Comparison of ENCODE assay signal across 8 cellular contexts in genomic region chr16:22299036-22299435, GRCh38. TPM values are rescaled to one million over a fixed set of nuclear protein-coding genes. Genes with fewer than 3 reads are reported as not detected.
DNase-seq lines count a peak whose midpoint lies in the region; ATAC-seq, FAIRE-seq and TF ChIP-seq lines count a peak whose summit lies in the region.

No MANE protein-coding gene starts in this region.

- H3K27me3 ChIP-seq in HepG2 (ENCODE audit: control insufficient read depth in 1 of 2, insufficient read depth in 2 of 2, low read length in 2 of 2), result no peaks in the 10 kb centered on the region; a peak in 1 of 5 replicates
- H3K27me3 ChIP-seq in right lobe of liver, result no peaks in the 10 kb centered on the region

- intact Hi-C loops in HepG2 (cut with micrococcal nuclease; ENCODE audit: unreplicated experiment), result no loop called here
- intact Hi-C loops in right lobe of liver (cut with DNase I), result loop anchor here in 1 of 2 donors (5.0 kb wide), 1 partner anchor 97 kb away; no protein-coding TSS in a partner anchor
- intact Hi-C loops in CD14-positive monocyte (cut with micrococcal nuclease), result loop anchor here (5.0 to 10.0 kb wide), 2 partner anchors 297 to 644 kb away; partner anchors contain the start of genes IGSF6 (in 2 of the 2) and PDZD9 (in 2 of the 2)

- no peaks in the 10 kb centered on the region for H3K9me3 Mint-ChIP-seq in activated naive CD8-positive, alpha-beta T cell treated with anti-CD3 and anti-CD28 coated beads, Interleukin-2, amount 10 ng/mL, durations not matched to agents 7 days and 5 days
- H3K9me3 Mint-ChIP-seq in mesothelial cell of epicardium (no peaks in the 10 kb centered on the region), CD14-positive monocyte (peaks cover 0 to 2% (median 0%) of the 10 kb centered on the region in 7 donors)

- POLR2A ChIA-PET in HepG2 (lab: Yijun Ruan, JAX), result interaction anchor here (0.6 to 4.6 kb wide), 13 partner anchors 55 to 137 kb away, joined by 3 to 68 read pairs (median 5); partner anchors contain the start of genes CDR2 and EEF2K
- POLR2A ChIA-PET in activated naive CD8-positive, alpha-beta T cell treated with anti-CD3 and anti-CD28 coated beads, Interleukin-2, amount 10 ng/mL, durations not matched to agents 7 days and 5 days (lab: Charles Lee), result interaction anchor here (0.7 to 4.0 kb wide), 6 partner anchors 59 to 228 kb away, joined by 4 to 38 read pairs (median 6); partner anchors contain the start of gene EEF2K

- no peak for DNase-seq in HepG2 (ENCODE audit: low spot score)
- DNase-seq in right lobe of liver, result no peak
- DNase-seq in activated naive CD8-positive, alpha-beta T cell treated with anti-CD3 and anti-CD28 coated beads, Interleukin-2, amount 10 ng/mL, durations not matched to agents 7 days and 5 days, result no peak
- DNase-seq in mesothelial cell of epicardium (ENCODE audit: low spot score in 2 of 2, unreplicated experiment in 2 of 2), result no peak
- DNase-seq in GF-D8 (lab: John Stamatoyannopoulos, UW), result no peak
- DNase-seq in NCI-H2029 (lab: John Stamatoyannopoulos, UW), result no peak
- DNase-seq in CD14-positive monocyte (ENCODE audit: low spot score), result no peak
- no peak for DNase-seq in iPS-NIHi7 (ENCODE audit: extremely low spot score)

- H3K9ac ChIP-seq in HepG2 (ENCODE audit: insufficient read depth, low read depth, low read length), result no peak overlapping the region; the same call in 1 of the 2 replicates

- H3K27me3 Mint-ChIP-seq in activated naive CD8-positive, alpha-beta T cell treated with anti-CD3 and anti-CD28 coated beads, Interleukin-2, amount 10 ng/mL, durations not matched to agents 7 days and 5 days, result peaks cover 2% of the 10 kb centered on the region
- H3K27me3 Mint-ChIP-seq in mesothelial cell of epicardium (ENCODE audit: low read depth) (no peaks in the 10 kb centered on the region), CD14-positive monocyte (ENCODE audit: low read depth in 3 of 3) (peaks cover 0 to 2% (median 0%) of the 10 kb centered on the region in 3 donors)

- no peak for ATAC-seq in HepG2
- no peak for ATAC-seq in right lobe of liver
- ATAC-seq in activated naive CD8-positive, alpha-beta T cell treated with anti-CD3 and anti-CD28 coated beads, Interleukin-2, amount 10 ng/mL, durations not matched to agents 7 days and 5 days (ENCODE audit: low read depth), result no peak

- TF ChIP-seq EP300 in HepG2 (IDR thresholded peaks at IDR 0.05; ENCODE audit: low read depth in 2 of 2, low read length in 2 of 2) (no peak), HepG2 (CRISPR knock-in tag; IDR thresholded peaks at IDR 0.05; ENCODE audit: borderline replicate concordance) (no peak)

- H3K27ac Mint-ChIP-seq in activated naive CD8-positive, alpha-beta T cell treated with anti-CD3 and anti-CD28 coated beads, Interleukin-2, amount 10 ng/mL, durations not matched to agents 7 days and 5 days, result peak overlapping the region; percentile 95
- peak overlapping the region; percentile 99 for H3K27ac Mint-ChIP-seq in mesothelial cell of epicardium
- H3K27ac Mint-ChIP-seq in CD14-positive monocyte, result peak overlapping the region in 3 of 7 donors; percentile 92 to 95 (median 94)

- H3K4me2 ChIP-seq in HepG2 (ENCODE audit: low read depth, low read length), result peak overlapping the region; percentile 88

- H3K79me2 ChIP-seq in HepG2 (ENCODE audit: insufficient read depth, low read length), result peaks cover 57% of the 10 kb centered on the region

- H3K4me3 ChIP-seq in HepG2 (replicated peaks in 1 of 3; ENCODE audit: insufficient read depth in 1 of 3, low read depth in 2 of 3, low read length in 3 of 3) (peak overlapping the region in 2 of 3 experiments; percentile 92 to 94; a peak in 2 of 6 replicates), right lobe of liver (no peak overlapping the region)

- TF ChIP-seq POLR2A in HepG2 (IDR thresholded peaks at IDR 0.05; ENCODE audit: insufficient read depth in 1 of 2, low read depth in 2 of 2, low read length in 2 of 2) (no peak), right lobe of liver (IDR thresholded peaks at IDR 0.05) (no peak)

- peaks cover 32% of the 10 kb centered on the region for H3K4me1 Mint-ChIP-seq in activated naive CD8-positive, alpha-beta T cell treated with anti-CD3 and anti-CD28 coated beads, Interleukin-2, amount 10 ng/mL, durations not matched to agents 7 days and 5 days
- H3K4me1 Mint-ChIP-seq in mesothelial cell of epicardium, result peaks cover 10% of the 10 kb centered on the region
- H3K4me1 Mint-ChIP-seq in CD14-positive monocyte, result peaks cover 28% of the 10 kb centered on the region

- peaks cover 21 to 27% of the 10 kb centered on the region in 2 experiments for H3K36me3 ChIP-seq in HepG2 (replicated peaks in 1 of 2; ENCODE audit: control insufficient read depth in 1 of 2, insufficient read depth in 2 of 2, low read length in 2 of 2)
- H3K36me3 ChIP-seq in right lobe of liver, result peaks cover 0 to 7% (median under 1%) of the 10 kb centered on the region in 4 donors

- CTCF ChIA-PET in HepG2 (lab: Yijun Ruan, JAX; ENCODE audit: low intra/inter-chr PET ratio, low total read pairs), result interaction anchor here (1.7 kb wide), 1 partner anchor 95 kb away, joined by 3 read pairs; no protein-coding TSS in a partner anchor

- H2AFZ ChIP-seq in HepG2 (ENCODE audit: low read length), result no peak overlapping the region

- peaks cover 13% of the 10 kb centered on the region for H3K36me3 Mint-ChIP-seq in activated naive CD8-positive, alpha-beta T cell treated with anti-CD3 and anti-CD28 coated beads, Interleukin-2, amount 10 ng/mL, durations not matched to agents 7 days and 5 days
- H3K36me3 Mint-ChIP-seq in mesothelial cell of epicardium (peaks cover 10% of the 10 kb centered on the region), CD14-positive monocyte (peaks cover 21 to 33% of the 10 kb centered on the region in 2 donors)

- BruUV-seq in HepG2 (replicated peaks; lab: Mats Ljungman, UMichigan), result no TSS peak

- H3K27ac ChIP-seq in HepG2 (ENCODE audit: extremely low read length, insufficient read depth, low read length), result no peak overlapping the region
- H3K27ac ChIP-seq in right lobe of liver, result peak overlapping the region in 1 of 3 donors; percentile 99

- TF ChIP-seq CTCF in HepG2 (CRISPR knock-in tag; IDR thresholded peaks at IDR 0.05), result no peak
- no peak for TF ChIP-seq CTCF in right lobe of liver (IDR thresholded peaks at IDR 0.05)
- TF ChIP-seq CTCF in mesothelial cell of epicardium (IDR thresholded peaks at IDR 0.05; ENCODE audit: unreplicated experiment), result no peak
- TF ChIP-seq CTCF in CD14-positive monocyte (IDR thresholded peaks at IDR 0.05), result no peak

- in situ Hi-C loops in HepG2 (cut with HindIII; ENCODE audit: extremely low pct_ligation_motif_present, low pct_unique_long_range_greater_than_20kb), result loop anchor here (5.0 kb wide), 1 partner anchor 102 kb away; no protein-coding TSS in a partner anchor

- peak overlapping the region; percentile 93 for H3K4me3 Mint-ChIP-seq in activated naive CD8-positive, alpha-beta T cell treated with anti-CD3 and anti-CD28 coated beads, Interleukin-2, amount 10 ng/mL, durations not matched to agents 7 days and 5 days
- H3K4me3 Mint-ChIP-seq in mesothelial cell of epicardium (peak overlapping the region; percentile 94), CD14-positive monocyte (no peak overlapping the region)

- H4K20me1 ChIP-seq in HepG2 (ENCODE audit: insufficient read depth, low read length), result peaks cover 50% of the 10 kb centered on the region

- H3K4me1 ChIP-seq in HepG2 (ENCODE audit: insufficient read depth, low read length), result peaks cover 34% of the 10 kb centered on the region
- peaks cover 0 to 7% (median 0%) of the 10 kb centered on the region in 4 donors for H3K4me1 ChIP-seq in right lobe of liver

- H3K9me3 ChIP-seq in HepG2 (ENCODE audit: low read length) (no peaks in the 10 kb centered on the region), right lobe of liver (no peaks in the 10 kb centered on the region)

- no peak for FAIRE-seq in HepG2 (lab: Jason Lieb, UNC)

- TF ChIP-seq RAD21 in HepG2 (CRISPR knock-in tag; IDR thresholded peaks at IDR 0.05), result no peak

- 94% methylated on average over 1 of the region's 1 CpG for WGBS in HepG2 (ENCODE audit: low lambda C conversion rate)
- 100% methylated on average over 1 of the region's 1 CpG for WGBS in right lobe of liver (ENCODE audit: insufficient coverage, low coverage, low lambda C conversion rate, missing lambda C conversion rate)

TF ChIP-seq in HepG2, 621 proteins besides CTCF, POLR2A, EP300 and RAD21:
- 0 out of 2 replicates have a peak, but pooled peaks have one; percentile 4 for TF ChIP-seq ZNF17 (CRISPR knock-in tag; IDR thresholded peaks at IDR 0.05)
- peak; percentile 26; the same call in 1 of the 2 replicates for TF ChIP-seq ZC3H13 (CRISPR knock-in tag; IDR thresholded peaks at IDR 0.05)
- no peak for TF ChIP-seq REPIN1 (CRISPR knock-in tag; IDR thresholded peaks at IDR 0.05; ENCODE audit: borderline replicate concordance, low read depth)

RNA-seq across cellular contexts. Expression of gene POLR3E, which starts 1.8 kb away (rescaled TPM):
- total RNA-seq in HepG2 (2016; rRNA removed; fragmentation: Illumina TruSeq; extraction: Trizol) (94.8 and 135 TPM in 2 replicates), right lobe of liver (10 to 100 TPM; 15.8 to 35.7 (median 26.9) TPM), mesothelial cell of epicardium (68.9 to 71.4 TPM (median 69.7 TPM) in 3 replicates)
- total RNA-seq in HepG2 (2016; cell fraction: cytosol; rRNA removed; fragmentation: Illumina TruSeq; extraction: Trizol; ENCODE audit: low read depth), result 40.5 and 40.7 TPM in 2 replicates
- 93.2 and 125 TPM in 2 replicates for total RNA-seq in HepG2 (2016; cell fraction: insoluble cytoplasmic fraction; rRNA removed; fragmentation: Illumina TruSeq; extraction: Trizol)
- 103 and 106 TPM in 2 replicates for total RNA-seq in HepG2 (2016; cell fraction: membrane; rRNA removed; fragmentation: Illumina TruSeq; extraction: Trizol)
- total RNA-seq in HepG2 (2016; cell fraction: nucleus; rRNA removed; fragmentation: Illumina TruSeq; extraction: Trizol), result 115 and 134 TPM in 2 replicates
- polyA plus RNA-seq in HepG2 (2011; rRNA removed) (262 and 280 TPM in 2 replicates), CD14-positive monocyte (1 to 10 TPM; 4.1 to 5.7 TPM)
- polyA plus RNA-seq in HepG2 (2011; cell fraction: cytosol; rRNA removed), result 132 and 169 TPM in 2 replicates
- 753 and 830 TPM in 2 replicates for polyA plus RNA-seq in HepG2 (2011; cell fraction: nucleus; rRNA removed)
- polyA plus RNA-seq in HepG2 (2012), result 105 and 114 TPM in 2 replicates
- polyA plus RNA-seq in HepG2 (2016; cell fraction: cytosol; fragmentation: Illumina TruSeq; extraction: Trizol; ENCODE audit: low read depth), result 31.3 and 37.9 TPM in 2 replicates
- polyA plus RNA-seq in HepG2 (2016; cell fraction: insoluble cytoplasmic fraction; fragmentation: Illumina TruSeq; extraction: Trizol; ENCODE audit: low read depth), result 94.5 and 105 TPM in 2 replicates
- polyA plus RNA-seq in HepG2 (2016; cell fraction: membrane; fragmentation: Illumina TruSeq; extraction: Trizol; ENCODE audit: low read depth), result 62.4 and 65.8 TPM in 2 replicates
- polyA plus RNA-seq in HepG2 (2016; cell fraction: nucleus; fragmentation: Illumina TruSeq; extraction: Trizol; ENCODE audit: insufficient read depth, low read depth), result 279 and 292 TPM in 2 replicates
- 472 and 743 TPM in 2 replicates for polyA minus RNA-seq in HepG2 (2011; rRNA and poly(A)+ RNA removed; ENCODE audit: low replicate concordance)
- 96.6 and 110 TPM in 2 replicates for polyA minus RNA-seq in HepG2 (2011; cell fraction: cytosol; rRNA and poly(A)+ RNA removed)
- 279 and 332 TPM in 2 replicates for polyA minus RNA-seq in HepG2 (2011; cell fraction: nucleus; rRNA and poly(A)+ RNA removed)
- total RNA-seq in activated naive CD8-positive, alpha-beta T cell treated with anti-CD3 and anti-CD28 coated beads, Interleukin-2, amount 10 ng/mL, durations not matched to agents 7 days and 5 days, result 10 to 100 TPM; 53.2 to 56.9 TPM

Comparison
In these comparisons a context has a peak if more than half of its experiments do, and no peak if none do; other contexts are left out.
1. H3K4me3 ChIP-seq: peak in HepG2 (2 of 3); none in right lobe of liver (0 of 3).
2. H3K4me3 Mint-ChIP-seq: peak in activated naive CD8-positive, alpha-beta T cell treated with anti-CD3 and anti-CD28 coated beads, Interleukin-2, amount 10 ng/mL, durations not matched to agents 7 days and 5 days (single experiment) and mesothelial cell of epicardium (single experiment); none in CD14-positive monocyte (0 of 2).